In genomic region chr4:119521306-119521705, GRCh38 we compare ENCODE assay signal across 16 cellular contexts.
DNase-seq lines count a peak whose midpoint lies in the region; ATAC-seq, FAIRE-seq and TF ChIP-seq lines count a peak whose summit lies in the region.
"Had no signal": no experiment of that assay in that cellular context is flagged by ENCODE, and none has a peak within 500 bp of the region (broad histone marks: within the 10 kb centered on the region; RNA-seq: fewer than 3 reads in every experiment).

No MANE protein-coding gene starts in this region.

- no TSS peak for BruUV-seq in endothelial cell of umbilical vein (replicated peaks; lab: Mats Ljungman, UMichigan)

- no peak overlapping the region for H3K4me2 ChIP-seq in endothelial cell of umbilical vein (ENCODE audit: insufficient read depth, low read length)
- H3K4me2 ChIP-seq: A549 had no signal

- peak; percentile 15 for FAIRE-seq in endothelial cell of umbilical vein (lab: Jason Lieb, UNC)
- FAIRE-seq: A549, GM12892, H1, HTR-8/SVneo had no signal

- peaks cover 41% of the 10 kb centered on the region for H3K4me1 ChIP-seq in endothelial cell of umbilical vein (ENCODE audit: control insufficient read depth, extremely low read depth, insufficient read depth, low read length)
- H3K4me1 ChIP-seq in mucosa of descending colon (ENCODE audit: low read depth) = no peaks in the 10 kb centered on the region
- peaks cover 0 to 41% (median 7%) of the 10 kb centered on the region in 12 donors for H3K4me1 ChIP-seq in heart left ventricle

- dilution Hi-C loops in endothelial cell of umbilical vein (cut with MboI; ENCODE audit: extremely low pct_ligation_motif_present, low sequenced_read_pairs) = no loop called here

- H3K4me3 ChIP-seq in endothelial cell of umbilical vein (replicated peaks in 1 of 3; ENCODE audit: insufficient read depth in 1 of 3, low read depth in 1 of 3, low read length in 3 of 3) (no peak overlapping the region), mucosa of descending colon (no peak overlapping the region), heart left ventricle (no peak overlapping the region)
- H3K4me3 ChIP-seq: A549 had no signal

- CTCF ChIA-PET in endothelial cell of umbilical vein (lab: Charles Lee) = no interaction called here

- TF ChIP-seq POLR2A in endothelial cell of umbilical vein (IDR thresholded peaks at IDR 0.05; ENCODE audit: low read depth, low read length) (no peak), heart left ventricle (IDR thresholded peaks at IDR 0.05) (no peak)

- intact Hi-C loops in endothelial cell of umbilical vein (cut with micrococcal nuclease) = loop anchor here (10.0 kb wide), 2 partner anchors 307 to 687 kb away; partner anchors contain the start of genes SEC24D and USP53
- intact Hi-C loops in mucosa of descending colon (cut with DNase I, micrococcal nuclease) = no loop called here
- intact Hi-C loops in heart left ventricle (cut with DNase I) = no loop called here

- no peak overlapping the region for H2AFZ ChIP-seq in endothelial cell of umbilical vein (ENCODE audit: low read depth, low read length)

- TF ChIP-seq CTCF in endothelial cell of umbilical vein (IDR thresholded peaks at IDR 0.05; ENCODE audit: extremely low read depth in 1 of 2, insufficient read depth in 1 of 2, low read depth in 1 of 2, low read length in 2 of 2) = no peak
- TF ChIP-seq CTCF in mucosa of descending colon (IDR thresholded peaks at IDR 0.05) = no peak
- TF ChIP-seq CTCF in heart left ventricle (IDR thresholded peaks at IDR 0.05) = no peak

- no peak overlapping the region for H3K27ac ChIP-seq in endothelial cell of umbilical vein (ENCODE audit: insufficient read depth, low read depth, low read length)
- H3K27ac ChIP-seq in heart left ventricle = peak overlapping the region in 1 of 12 donors; percentile 43
- H3K27ac ChIP-seq: A549 had no signal

- no peaks in the 10 kb centered on the region for H3K79me2 ChIP-seq in endothelial cell of umbilical vein (ENCODE audit: control insufficient read depth, insufficient read depth, low read length)

- H3K27me3 ChIP-seq in endothelial cell of umbilical vein (ENCODE audit: control insufficient read depth in 2 of 2, insufficient read depth in 2 of 2, low read length in 2 of 2) = no peaks in the 10 kb centered on the region
- no peaks in the 10 kb centered on the region for H3K27me3 ChIP-seq in heart left ventricle

- POLR2A ChIA-PET in endothelial cell of umbilical vein (lab: Charles Lee) = no interaction called here

- peak; percentile 99 for ATAC-seq in mucosa of descending colon
- no peak for ATAC-seq in GM21825 (IDR thresholded peaks at IDR 0.05; ENCODE audit: unreplicated experiment)
- ATAC-seq in heart left ventricle = no peak
- ATAC-seq: A549; CD8-positive, alpha-beta T cell had no signal

- no peaks in the 10 kb centered on the region for H4K20me1 ChIP-seq in endothelial cell of umbilical vein (replicated peaks; ENCODE audit: control insufficient read depth, extremely low read depth, insufficient read depth, low read length)

- H3K36me3 ChIP-seq in endothelial cell of umbilical vein (ENCODE audit: control insufficient read depth in 2 of 2, extremely low read depth in 1 of 2, insufficient read depth in 2 of 2, low read length in 2 of 2) (no peaks in the 10 kb centered on the region), mucosa of descending colon (ENCODE audit: low read depth) (no peaks in the 10 kb centered on the region), heart left ventricle (peaks cover 0 to 90% (median 34%) of the 10 kb centered on the region in 9 donors)

- H3K9me3 ChIP-seq in endothelial cell of umbilical vein (replicated peaks; ENCODE audit: control insufficient read depth, insufficient read depth, low read length) = no peaks in the 10 kb centered on the region
- no peaks in the 10 kb centered on the region for H3K9me3 ChIP-seq in mucosa of descending colon
- no peaks in the 10 kb centered on the region for H3K9me3 ChIP-seq in heart left ventricle
- H3K9me3 ChIP-seq: A549 had no signal

- no peak overlapping the region for H3K9ac ChIP-seq in endothelial cell of umbilical vein (replicated peaks; ENCODE audit: extremely low read depth, insufficient read depth, low read length)

- DNase-seq in SW480 (ENCODE audit: low spot score) (peak; percentile 69), endothelial cell of umbilical vein (ENCODE audit: low read depth, low spot score) (no peak), mucosa of descending colon (peak in 1 of 3 donors; percentile 74), MV-4-11 (lab: John Stamatoyannopoulos, UW) (no peak), heart left ventricle (no peak)
- DNase-seq: CD8-positive, alpha-beta T cell; COR-L47; DND-41; GDM1; HCEC 1CT; HFFc6 had no signal

- WGBS in heart left ventricle, 4 donors = 97 to 100% (median 98%) methylated on average over 4 of the region's 4 CpGs

- H3K9me1 ChIP-seq in endothelial cell of umbilical vein (replicated peaks; ENCODE audit: control insufficient read depth, extremely low read depth, insufficient read depth, low read length) = no peaks in the 10 kb centered on the region

TF ChIP-seq in endothelial cell of umbilical vein, 7 proteins besides CTCF, POLR2A, EP300 and RAD21:
- TF ChIP-seq POLR2AphosphoS5 (IDR thresholded peaks at IDR 0.05; ENCODE audit: insufficient read depth, low read depth, low read length) (no peak), FOS (IDR thresholded peaks at IDR 0.05; ENCODE audit: borderline replicate concordance, insufficient read depth, low read length) (no peak), GATA2 (IDR thresholded peaks at IDR 0.05; ENCODE audit: insufficient read depth, insufficient read length, low read depth, low read length) (no peak)
